Comparison of ENCODE assay signal across 21 cellular contexts in the genomic region with DNA sequence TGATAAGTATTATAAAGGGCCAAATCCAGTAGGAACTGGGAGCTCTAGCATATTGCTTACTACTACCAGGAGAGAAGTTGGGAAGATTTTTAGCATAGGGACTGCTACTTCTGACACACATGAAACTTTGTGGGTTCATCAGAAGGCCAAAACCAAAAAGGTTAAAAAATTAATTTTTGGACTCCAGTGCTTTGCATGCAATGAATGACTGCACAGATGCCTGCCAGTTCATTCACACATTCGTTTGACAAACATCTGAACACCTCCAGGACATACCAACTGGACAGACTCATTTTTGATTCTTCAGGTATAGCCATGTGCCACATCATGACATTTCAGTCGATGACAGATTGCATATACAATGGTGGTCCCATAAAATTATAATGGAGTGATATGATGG.
"Had no signal": no experiment of that assay in that cellular context is flagged by ENCODE, and none has a peak within 500 bp of the region (broad histone marks: within the 10 kb centered on the region; RNA-seq: fewer than 3 reads in every experiment).

No MANE protein-coding gene starts in this region.

- H3K4me1 ChIP-seq: colonic mucosa, parathyroid adenoma, tibial artery had no signal

- H3K79me2 ChIP-seq: parathyroid adenoma had no signal

- ATAC-seq: activated CD8-positive, alpha-beta T cell treated with anti-CD3 and anti-CD28 coated beads, Interleukin-2, amount 10 ng/mL, durations not matched to agents 7 days and 5 days; activated naive CD4-positive, alpha-beta T cell treated with anti-CD3 and anti-CD28 coated beads, Interleukin-2, amount 50 U/mL, for 72 hours; naive thymus-derived CD8-positive, alpha-beta T cell; WTC11 had no signal

- H3K4me3 ChIP-seq: colonic mucosa, left lung, tibial artery had no signal

- H3K36me3 ChIP-seq: colonic mucosa, left lung, tibial artery had no signal

- H3K9ac ChIP-seq: parathyroid adenoma had no signal

- H3K9me3 ChIP-seq: colonic mucosa, left lung had no signal

- H3K27ac ChIP-seq: parathyroid adenoma, tibial artery had no signal

- H2AFZ ChIP-seq: parathyroid adenoma had no signal

- H3K27me3 ChIP-seq: colonic mucosa, left lung, tibial artery had no signal

- FAIRE-seq: endometrium, kidney, TTC549, urothelium cell line had no signal

- DNase-seq: activated CD4-positive, alpha-beta T cell treated with anti-CD3 and anti-CD28 coated beads, Interleukin-2, amount 10 ng/mL, durations not matched to agents 24 days and 14 days; activated CD8-positive, alpha-beta memory T cell treated with anti-CD3 and anti-CD28 coated beads, Interleukin-2, amount 50 U/mL, for 4 hours; activated CD8-positive, alpha-beta T cell treated with anti-CD3 and anti-CD28 coated beads, Interleukin-2, amount 10 ng/mL, durations not matched to agents 7 days and 5 days; activated gamma-delta T cell; activated T-cell treated with anti-CD3 and anti-CD28 coated beads, Interleukin-2, amount 50 U/mL, for 48 hours; caudate nucleus; hippocampal formation; kidney; naive thymus-derived CD8-positive, alpha-beta T cell; retina; stimulated activated CD4-positive, alpha-beta T cell treated with anti-CD3 and anti-CD28 coated beads, Interleukin-2, amount 100 ng/mL, for 48 hours; stimulated activated naive CD4-positive, alpha-beta T cell; tibial artery had no signal
